In genomic region chr15:51869074-51869425, GRCh38 we compare ENCODE assay signal across 1 cellular context.
TF ChIP-seq lines count a peak whose summit lies in the region.

No MANE protein-coding gene starts in this region.

TF ChIP-seq in K562, 482 proteins besides CTCF, POLR2A, EP300 and RAD21 (continued from another document):
- no peak for TF ChIP-seq ZBTB9 (CRISPR knock-in tag; IDR thresholded peaks at IDR 0.05)
